In genomic region chr15:76024021-76024768, GRCh38 we compare ENCODE assay signal across 30 cellular contexts. TPM values are rescaled to one million over a fixed set of nuclear protein-coding genes. Genes with fewer than 3 reads are reported as not detected.
"Had no signal": no experiment of that assay in that cellular context is flagged by ENCODE, and none has a peak within 500 bp of the region (broad histone marks: within the 10 kb centered on the region; RNA-seq: fewer than 3 reads in every experiment).

No MANE protein-coding gene starts in this region.

- H3K4me1 Mint-ChIP-seq: naive thymus-derived CD8-positive, alpha-beta T cell; nephron; neural crest cell; stimulated activated naive B cell treated with anti-CD40 and anti-IgM and Interleukin-4, amounts not matched to agents 10 μg/mL and 1 μg/mL and 100 μg/mL, for 72 hours had no signal

- H3K27ac ChIP-seq: left lung, lower lobe of right lung, neutrophil, right atrium auricular region, right lobe of liver, stomach, testis, thyroid gland, transverse colon, uterus had no signal

- H3K9me3 ChIP-seq: neutrophil, testis, thyroid gland had no signal

- H3K4me3 Mint-ChIP-seq: naive thymus-derived CD8-positive, alpha-beta T cell; nephron; neural crest cell; stimulated activated naive B cell treated with anti-CD40 and anti-IgM and Interleukin-4, amounts not matched to agents 10 μg/mL and 1 μg/mL and 100 μg/mL, for 72 hours had no signal

- ATAC-seq: left colon; left lung; lower lobe of right lung; naive thymus-derived CD8-positive, alpha-beta T cell; stimulated activated naive B cell treated with anti-CD40 and anti-IgM and Interleukin-4, amounts not matched to agents 10 μg/mL and 1 μg/mL and 100 μg/mL, for 72 hours; stimulated activated naive CD8-positive, alpha-beta T cell treated with anti-CD3 and anti-CD28 coated beads, Interleukin-15, Interleukin-2, amounts not matched to agents 100 U/mL and 50 U/mL, for 24 hours had no signal

- H3K4me3 ChIP-seq: left lung, lower lobe of right lung, right atrium auricular region, right lobe of liver, smooth muscle cell, stomach, testis, thyroid gland, transverse colon, uterus had no signal

- H3K27me3 ChIP-seq: neutrophil, right atrium auricular region, right lobe of liver, testis, thyroid gland, transverse colon, uterus had no signal

- H3K27ac Mint-ChIP-seq: naive thymus-derived CD8-positive, alpha-beta T cell; nephron; progenitor cell of endocrine pancreas; stimulated activated naive B cell treated with anti-CD40 and anti-IgM and Interleukin-4, amounts not matched to agents 10 μg/mL and 1 μg/mL and 100 μg/mL, for 72 hours had no signal

- DNase-seq: hippocampal formation; kidney; left colon; left lung; lower lobe of right lung; mammary epithelial cell; mesenchymal stem cell; naive thymus-derived CD8-positive, alpha-beta T cell; occipital lobe; right lobe of liver; stimulated activated CD4-positive, alpha-beta T cell treated with anti-CD3 and anti-CD28 coated beads, Interleukin-1b, Interleukin-23, amount 100 ng/mL, for 48 hours; stimulated activated CD4-positive, alpha-beta T cell treated with anti-CD3 and anti-CD28 coated beads, Interleukin-2, amount 100 ng/mL, for 48 hours; stimulated activated naive B cell treated with anti-CD40 and anti-IgM and Interleukin-4, amounts not matched to agents 10 μg/mL and 1 μg/mL and 100 μg/mL, for 72 hours; stimulated activated naive CD8-positive, alpha-beta T cell treated with anti-CD3 and anti-CD28 coated beads, Interleukin-15, Interleukin-2, amounts not matched to agents 100 U/mL and 50 U/mL, for 24 hours; stomach; testis; thyroid gland; transverse colon; uterus had no signal

- H3K4me2 ChIP-seq: smooth muscle cell had no signal

- H3K36me3 ChIP-seq: left lung, lower lobe of right lung, neutrophil, right atrium auricular region, right lobe of liver, stomach, thyroid gland, transverse colon, uterus had no signal

- H3K4me1 ChIP-seq: left lung, lower lobe of right lung, right atrium auricular region, right lobe of liver, stomach, testis, thyroid gland, transverse colon, uterus had no signal

RNA-seq across cellular contexts. Expression of gene NRG4, which starts 12.0 kb away (rescaled TPM):
- total RNA-seq: mucosa of gallbladder; naive thymus-derived CD8-positive, alpha-beta T cell; neural crest cell; occipital lobe; osteocyte; pulmonary artery endothelial cell; skeletal muscle tissue; smooth muscle cell; thyroid gland had no signal
- polyA plus RNA-seq: naive thymus-derived CD8-positive, alpha-beta T cell had no signal

RNA-seq across cellular contexts. Expression of gene TMEM266, which starts 35.6 kb away (rescaled TPM):
- total RNA-seq: left colon; naive thymus-derived CD8-positive, alpha-beta T cell; osteocyte; pulmonary artery endothelial cell; renal cortical epithelial cell; skeletal muscle tissue; thyroid gland had no signal
- polyA plus RNA-seq: naive thymus-derived CD8-positive, alpha-beta T cell; smooth muscle cell had no signal
